8 cellular contexts compared by ENCODE assay signal in genomic region chr22:36028646-36029405, GRCh38. TPM values are rescaled to one million over a fixed set of nuclear protein-coding genes. Genes with fewer than 3 reads are reported as not detected.
A peak's percentile ranks its signal among the peaks of the same experiment; 100 is the strongest.
DNase-seq lines count a peak whose midpoint lies in the region; ATAC-seq and TF ChIP-seq lines count a peak whose summit lies in the region.

Gene RBFOX2 (minus strand): TSS chr22:36028824. CDS start chr22:36028425, 399 bp downstream.

- CTCF ChIA-PET in activated CD4-positive, alpha-beta T cell treated with anti-CD3 and anti-CD28 coated beads, Interleukin-2, amount 10 ng/mL, durations not matched to agents 7 days and 5 days (lab: Charles Lee) = interaction anchor here (1.0 to 5.2 kb wide), 4 partner anchors 28 to 135 kb away, joined by 3 to 24 read pairs (median 5); no protein-coding TSS in a partner anchor

- DNase-seq in NCI-H524 (lab: John Stamatoyannopoulos, UW) = peak; percentile 90 to 95
- DNase-seq in activated CD4-positive, alpha-beta T cell treated with anti-CD3 and anti-CD28 coated beads, Interleukin-2, amount 10 ng/mL, durations not matched to agents 7 days and 5 days = peak; percentile 65
- DNase-seq in coronary artery (ENCODE audit: low spot score) = peak; percentile 99
- peak; percentile 97 for DNase-seq in kidney tubule cell (ENCODE audit: low spot score)
- peak; percentile 18 to 65 for DNase-seq in stimulated activated CD4-positive, alpha-beta T cell treated with anti-CD3 and anti-CD28 coated beads, Interleukin-15, amount 100 ng/mL, for 1 hour (ENCODE audit: low read depth in 1 of 2, low spot score in 1 of 2)

- peak within 1 kb of the TSS; percentile 85 for H3K4me3 Mint-ChIP-seq in activated CD4-positive, alpha-beta T cell treated with anti-CD3 and anti-CD28 coated beads, Interleukin-2, amount 10 ng/mL, durations not matched to agents 7 days and 5 days

- H3K4me3 ChIP-seq in coronary artery = peak within 1 kb of the TSS; percentile 84

- no peaks in the 10 kb centered on the region for H3K9me3 Mint-ChIP-seq in activated CD4-positive, alpha-beta T cell treated with anti-CD3 and anti-CD28 coated beads, Interleukin-2, amount 10 ng/mL, durations not matched to agents 7 days and 5 days

- H3K27me3 Mint-ChIP-seq in activated CD4-positive, alpha-beta T cell treated with anti-CD3 and anti-CD28 coated beads, Interleukin-2, amount 10 ng/mL, durations not matched to agents 7 days and 5 days = peaks cover 29% of the 10 kb centered on the region

- peak within 1 kb of the TSS; percentile 3 for H3K27ac Mint-ChIP-seq in activated CD4-positive, alpha-beta T cell treated with anti-CD3 and anti-CD28 coated beads, Interleukin-2, amount 10 ng/mL, durations not matched to agents 7 days and 5 days

- no peak for TF ChIP-seq CTCF in C4-2B (conservative IDR thresholded peaks at IDR 0.05)
- no peak for TF ChIP-seq CTCF in coronary artery (IDR thresholded peaks at IDR 0.05)

- ATAC-seq in HG02798 (IDR thresholded peaks at IDR 0.05; ENCODE audit: poor library complexity, unreplicated experiment) (peak; percentile 60), GM21515 (IDR thresholded peaks at IDR 0.05; ENCODE audit: unreplicated experiment) (no peak)

- H3K4me1 Mint-ChIP-seq in activated CD4-positive, alpha-beta T cell treated with anti-CD3 and anti-CD28 coated beads, Interleukin-2, amount 10 ng/mL, durations not matched to agents 7 days and 5 days = peaks cover 16% of the 10 kb centered on the region

- no peaks in the 10 kb centered on the region for H3K36me3 Mint-ChIP-seq in activated CD4-positive, alpha-beta T cell treated with anti-CD3 and anti-CD28 coated beads, Interleukin-2, amount 10 ng/mL, durations not matched to agents 7 days and 5 days (ENCODE audit: low read depth)

- H3K27ac ChIP-seq in C4-2B (peak within 1 kb of the TSS; percentile 91), coronary artery (peak within 1 kb of the TSS; percentile 92 to 96)

- POLR2A ChIA-PET in activated CD4-positive, alpha-beta T cell treated with anti-CD3 and anti-CD28 coated beads, Interleukin-2, amount 10 ng/mL, durations not matched to agents 7 days and 5 days (lab: Charles Lee) = interaction anchor here (0.6 kb wide), 1 partner anchor 364 kb away, joined by 4 read pairs; no protein-coding TSS in a partner anchor

RNA-seq across cellular contexts. Expression of gene RBFOX2, which starts in this region (rescaled TPM):
- under 1 TPM; 0.77 to 0.99 TPM for total RNA-seq in activated CD4-positive, alpha-beta T cell treated with anti-CD3 and anti-CD28 coated beads, Interleukin-2, amount 10 ng/mL, durations not matched to agents 7 days and 5 days

Comparison
In these comparisons a context has a peak if more than half of its experiments do, and no peak if none do; other contexts are left out.
1. Peak in DNase-seq in activated CD4-positive, alpha-beta T cell treated with anti-CD3 and anti-CD28 coated beads, Interleukin-2, amount 10 ng/mL, durations not matched to agents 7 days and 5 days; RNA of the gene not detected or under 1 TPM.
2. DNase-seq: peak in every context shown above with its lines; median percentile 99 in coronary artery; 97 in kidney tubule cell; 92 in NCI-H524; 65 in activated CD4-positive, alpha-beta T cell treated with anti-CD3 and anti-CD28 coated beads, Interleukin-2, amount 10 ng/mL, durations not matched to agents 7 days and 5 days; 42 in stimulated activated CD4-positive, alpha-beta T cell treated with anti-CD3 and anti-CD28 coated beads, Interleukin-15, amount 100 ng/mL, for 1 hour.